25 cellular contexts compared by ENCODE assay signal in genomic region chr12:121751034-121751433, GRCh38.
"Had no signal": no experiment of that assay in that cellular context is flagged by ENCODE, and none has a peak within 500 bp of the region (broad histone marks: within the 10 kb centered on the region; RNA-seq: fewer than 3 reads in every experiment).

No MANE protein-coding gene starts in this region.

- H3K4me3 Mint-ChIP-seq: naive thymus-derived CD8-positive, alpha-beta T cell; nephron progenitor cell; neural progenitor cell; stimulated activated naive B cell treated with anti-CD40 and anti-IgM and Interleukin-4, amounts not matched to agents 10 μg/mL and 1 μg/mL and 100 μg/mL, for 72 hours; stimulated activated naive CD8-positive, alpha-beta T cell treated with anti-CD3 and anti-CD28 coated beads, Interleukin-15, Interleukin-2, amounts not matched to agents 100 ng/mL and 50 ng/mL, for 24 hours; type B pancreatic cell had no signal

- H3K36me3 ChIP-seq: neural progenitor cell, neutrophil, ovary, right atrium auricular region, right lobe of liver, uterus had no signal

- H3K4me1 ChIP-seq: left lung, neural progenitor cell had no signal

- H2AFZ ChIP-seq: neural progenitor cell had no signal

- H3K4me2 ChIP-seq: neural progenitor cell, smooth muscle cell had no signal

- H3K27ac Mint-ChIP-seq: nephron progenitor cell; neural progenitor cell; progenitor cell of endocrine pancreas; stimulated activated naive B cell treated with anti-CD40 and anti-IgM and Interleukin-4, amounts not matched to agents 10 μg/mL and 1 μg/mL and 100 μg/mL, for 72 hours; stimulated activated naive CD8-positive, alpha-beta T cell treated with anti-CD3 and anti-CD28 coated beads, Interleukin-15, Interleukin-2, amounts not matched to agents 100 ng/mL and 50 ng/mL, for 24 hours; type B pancreatic cell had no signal

- H3K9me3 ChIP-seq: left lung, lower lobe of right lung, neutrophil, ovary, right atrium auricular region, right lobe of liver, tibial nerve, uterus had no signal

- DNase-seq: left colon; left lung; lower lobe of right lung; mammary epithelial cell; mesenchymal stem cell; naive thymus-derived CD8-positive, alpha-beta T cell; nephron progenitor cell; occipital lobe; ovary; right lobe of liver; stimulated activated CD4-positive, alpha-beta T cell treated with anti-CD3 and anti-CD28 coated beads, Interleukin-1b, Interleukin-23, amount 100 ng/mL, for 48 hours; stimulated activated CD4-positive, alpha-beta T cell treated with anti-CD3 and anti-CD28 coated beads, Interleukin-2, amount 100 ng/mL, for 48 hours; stimulated activated CD8-positive, alpha-beta memory T cell treated with anti-CD3 and anti-CD28 coated beads, Interleukin-4, amount 100 ng/mL, for 48 hours; stimulated activated naive B cell treated with anti-CD40 and anti-IgM and Interleukin-4, amounts not matched to agents 10 μg/mL and 1 μg/mL and 100 μg/mL, for 72 hours; substantia nigra; uterus had no signal

- H3K27ac ChIP-seq: left lung, lower lobe of right lung, neural progenitor cell, neutrophil, ovary, right atrium auricular region, right lobe of liver, tibial nerve, uterus had no signal

- H3K27me3 ChIP-seq: left lung, neural progenitor cell, neutrophil, ovary, right atrium auricular region, right lobe of liver, tibial nerve, uterus had no signal

- H3K27me3 Mint-ChIP-seq: naive thymus-derived CD8-positive, alpha-beta T cell; progenitor cell of endocrine pancreas; stimulated activated naive B cell treated with anti-CD40 and anti-IgM and Interleukin-4, amounts not matched to agents 10 μg/mL and 1 μg/mL and 100 μg/mL, for 72 hours; stimulated activated naive CD8-positive, alpha-beta T cell treated with anti-CD3 and anti-CD28 coated beads, Interleukin-15, Interleukin-2, amounts not matched to agents 100 ng/mL and 50 ng/mL, for 24 hours; type B pancreatic cell had no signal

- H3K4me3 ChIP-seq: left lung, lower lobe of right lung, neural progenitor cell, ovary, right atrium auricular region, right lobe of liver, smooth muscle cell, tibial nerve, uterus had no signal

- FAIRE-seq: keratinocyte had no signal

- ATAC-seq: left colon; left lung; lower lobe of right lung; naive thymus-derived CD8-positive, alpha-beta T cell; right lobe of liver; stimulated activated naive B cell treated with anti-CD40 and anti-IgM and Interleukin-4, amounts not matched to agents 10 μg/mL and 1 μg/mL and 100 μg/mL, for 72 hours had no signal

- H3K9me3 Mint-ChIP-seq: naive thymus-derived CD8-positive, alpha-beta T cell; nephron progenitor cell; neural progenitor cell; stimulated activated naive B cell treated with anti-CD40 and anti-IgM and Interleukin-4, amounts not matched to agents 10 μg/mL and 1 μg/mL and 100 μg/mL, for 72 hours; stimulated activated naive CD8-positive, alpha-beta T cell treated with anti-CD3 and anti-CD28 coated beads, Interleukin-15, Interleukin-2, amounts not matched to agents 100 ng/mL and 50 ng/mL, for 24 hours; type B pancreatic cell had no signal
